Comparison of ENCODE assay signal across 21 cellular contexts in the genomic region with DNA sequence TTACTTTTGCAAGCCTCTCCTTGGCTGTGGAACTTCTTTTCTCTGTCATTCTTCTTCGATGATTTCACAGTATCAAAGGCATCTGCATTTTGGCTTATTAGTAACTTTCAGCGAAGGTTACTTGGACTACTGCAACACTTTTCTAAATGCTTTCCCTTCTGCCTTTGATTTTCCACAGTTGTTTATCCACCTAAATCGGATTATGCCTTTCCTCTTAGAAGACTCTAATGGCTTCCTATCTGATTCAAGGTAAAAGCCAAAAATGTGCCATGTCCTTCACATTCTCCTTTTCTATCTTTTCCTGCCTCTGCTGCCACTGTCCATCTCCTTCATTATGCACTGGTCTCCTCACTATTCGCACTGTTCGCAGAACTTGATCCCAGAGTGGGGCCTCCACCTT.
DNase-seq lines count a peak whose midpoint lies in the region; ATAC-seq, FAIRE-seq and TF ChIP-seq lines count a peak whose summit lies in the region.
"Had no signal": no experiment of that assay in that cellular context is flagged by ENCODE, and none has a peak within 500 bp of the region (broad histone marks: within the 10 kb centered on the region; RNA-seq: fewer than 3 reads in every experiment).

No MANE protein-coding gene starts in this region.

- DNase-seq in H54 (ENCODE audit: insufficient read length, low spot score) (no peak), mesothelial cell of epicardium (ENCODE audit: low spot score in 2 of 2, unreplicated experiment in 2 of 2) (no peak), smooth muscle cell (lab: John Stamatoyannopoulos, UW; ENCODE audit: unreplicated experiment) (no peak), NCI-H510A (lab: John Stamatoyannopoulos, UW) (no peak), mucosa of gallbladder (ENCODE audit: low spot score) (no peak)
- DNase-seq: GOT3, IMR-90, KG1, MM.1S, NCI-H2081, NCI-H2227 treated with DMSO at 0.1 percent for 48 hours, SJCRH30, T-cell had no signal

- H4K20me1 ChIP-seq in smooth muscle cell (ENCODE audit: low read depth): no peaks in the 10 kb centered on the region

- no peaks in the 10 kb centered on the region for H3K27me3 Mint-ChIP-seq in mesothelial cell of epicardium (ENCODE audit: low read depth)
- H3K27me3 Mint-ChIP-seq: B cell, T-cell had no signal

- no peaks in the 10 kb centered on the region for H3K36me3 ChIP-seq in smooth muscle cell (ENCODE audit: low read depth)
- H3K36me3 ChIP-seq: SJCRH30 had no signal

- peak overlapping the region; percentile 59 for H2AFZ ChIP-seq in smooth muscle cell (ENCODE audit: low read depth)

- H3K4me3 Mint-ChIP-seq in mesothelial cell of epicardium: no peak overlapping the region
- H3K4me3 Mint-ChIP-seq: B cell, T-cell had no signal

- no peaks in the 10 kb centered on the region for H3K79me2 ChIP-seq in smooth muscle cell (ENCODE audit: low read depth)

- no peaks in the 10 kb centered on the region for H3K9me3 Mint-ChIP-seq in mesothelial cell of epicardium

- H3K4me3 ChIP-seq in smooth muscle cell: no peak overlapping the region
- H3K4me3 ChIP-seq: A549, GM12878, SJCRH30 had no signal

- FAIRE-seq in H54 (lab: Jason Lieb, UNC): peak; percentile 36
- FAIRE-seq: GM12878 had no signal

- H3K9me3 ChIP-seq in smooth muscle cell (replicated peaks; ENCODE audit: low read depth): no peaks in the 10 kb centered on the region
- H3K9me3 ChIP-seq: A549, SJCRH30 had no signal

- no peak overlapping the region for H3K27ac ChIP-seq in smooth muscle cell (ENCODE audit: low read depth)
- H3K27ac ChIP-seq: A549, C4-2B, SJCRH30 had no signal

- TF ChIP-seq POLR2A in H54 (IDR thresholded peaks at IDR 0.05; ENCODE audit: low read depth, low read length): no peak

- H3K27ac Mint-ChIP-seq in mesothelial cell of epicardium: peak overlapping the region; percentile 4
- H3K27ac Mint-ChIP-seq: B cell, T-cell had no signal

- H3K27me3 ChIP-seq in smooth muscle cell (ENCODE audit: low read depth): no peaks in the 10 kb centered on the region
- H3K27me3 ChIP-seq: SJCRH30 had no signal

- WGBS in smooth muscle cell (ENCODE audit: low lambda C conversion rate): 91% methylated on average over 5 of the region's 5 CpGs

- TF ChIP-seq CTCF in mesothelial cell of epicardium (IDR thresholded peaks at IDR 0.05; ENCODE audit: unreplicated experiment) (no peak), smooth muscle cell (IDR thresholded peaks at IDR 0.05; ENCODE audit: borderline replicate concordance, insufficient read depth, poor library complexity, severe bottlenecking) (no peak)

- H3K4me1 Mint-ChIP-seq in mesothelial cell of epicardium: peaks cover 10% of the 10 kb centered on the region
- H3K4me1 Mint-ChIP-seq: B cell, T-cell had no signal

- no peaks in the 10 kb centered on the region for H3K36me3 Mint-ChIP-seq in mesothelial cell of epicardium
- H3K36me3 Mint-ChIP-seq: T-cell had no signal

- H3F3A ChIP-seq in smooth muscle cell (ENCODE audit: low read depth): no peaks in the 10 kb centered on the region

- H3K4me1 ChIP-seq in smooth muscle cell (ENCODE audit: low read depth): no peaks in the 10 kb centered on the region
- H3K4me1 ChIP-seq: A549 had no signal

- ATAC-seq in SK-N-SH treated with all-trans-retinoic acid at 6 μM for 48 hours (peak; percentile 33), HG03439 (IDR thresholded peaks at IDR 0.05; ENCODE audit: unreplicated experiment) (no peak)
- ATAC-seq: A549, GM12878, HCT116, Right ventricle myocardium inferior, T-cell had no signal

- no peak overlapping the region for H3K4me2 ChIP-seq in smooth muscle cell
- H3K4me2 ChIP-seq: A549 had no signal

- H3K9ac ChIP-seq in smooth muscle cell (ENCODE audit: low read depth): no peak overlapping the region

TF ChIP-seq in SK-N-SH treated with all-trans-retinoic acid at 6 μM for 48 hours, 23 proteins besides CTCF, POLR2A, EP300 and RAD21:
- TF ChIP-seq ISL1 (CRISPR knock-in tag; IDR thresholded peaks at IDR 0.05) (peak; percentile 90), ZFP30 (CRISPR knock-in tag; IDR thresholded peaks at IDR 0.05) (no peak), TCF4 (CRISPR knock-in tag; IDR thresholded peaks at IDR 0.05; ENCODE audit: borderline replicate concordance) (0 out of 2 replicates have a peak, but pooled peaks have one; percentile 39), SNAI2 (CRISPR knock-in tag; IDR thresholded peaks at IDR 0.05) (0 out of 2 replicates have a peak, but pooled peaks have one; percentile 40), GLIS3 (CRISPR knock-in tag; IDR thresholded peaks at IDR 0.05) (no peak), ZNF70 (CRISPR knock-in tag; IDR thresholded peaks at IDR 0.05) (no peak), RARB (CRISPR knock-in tag; IDR thresholded peaks at IDR 0.05) (no peak), TOX (CRISPR knock-in tag; IDR thresholded peaks at IDR 0.05; ENCODE audit: borderline replicate concordance) (no peak), ZNF8 (CRISPR knock-in tag; IDR thresholded peaks at IDR 0.05) (no peak)
- TF ChIP-seq, protein P1, sequence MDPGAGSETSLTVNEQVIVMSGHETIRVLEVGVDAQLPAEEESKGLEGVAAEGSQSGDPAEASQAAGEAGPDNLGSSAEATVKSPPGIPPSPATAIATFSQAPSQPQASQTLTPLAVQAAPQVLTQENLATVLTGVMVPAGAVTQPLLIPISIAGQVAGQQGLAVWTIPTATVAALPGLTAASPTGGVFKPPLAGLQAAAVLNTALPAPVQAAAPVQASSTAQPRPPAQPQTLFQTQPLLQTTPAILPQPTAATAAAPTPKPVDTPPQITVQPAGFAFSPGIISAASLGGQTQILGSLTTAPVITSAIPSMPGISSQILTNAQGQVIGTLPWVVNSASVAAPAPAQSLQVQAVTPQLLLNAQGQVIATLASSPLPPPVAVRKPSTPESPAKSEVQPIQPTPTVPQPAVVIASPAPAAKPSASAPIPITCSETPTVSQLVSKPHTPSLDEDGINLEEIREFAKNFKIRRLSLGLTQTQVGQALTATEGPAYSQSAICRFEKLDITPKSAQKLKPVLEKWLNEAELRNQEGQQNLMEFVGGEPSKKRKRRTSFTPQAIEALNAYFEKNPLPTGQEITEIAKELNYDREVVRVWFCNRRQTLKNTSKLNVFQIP (CRISPR knock-in tag; IDR thresholded peaks at IDR 0.05; ENCODE audit: borderline replicate concordance, low read depth): no peak
- TF ChIP-seq, protein P2, sequence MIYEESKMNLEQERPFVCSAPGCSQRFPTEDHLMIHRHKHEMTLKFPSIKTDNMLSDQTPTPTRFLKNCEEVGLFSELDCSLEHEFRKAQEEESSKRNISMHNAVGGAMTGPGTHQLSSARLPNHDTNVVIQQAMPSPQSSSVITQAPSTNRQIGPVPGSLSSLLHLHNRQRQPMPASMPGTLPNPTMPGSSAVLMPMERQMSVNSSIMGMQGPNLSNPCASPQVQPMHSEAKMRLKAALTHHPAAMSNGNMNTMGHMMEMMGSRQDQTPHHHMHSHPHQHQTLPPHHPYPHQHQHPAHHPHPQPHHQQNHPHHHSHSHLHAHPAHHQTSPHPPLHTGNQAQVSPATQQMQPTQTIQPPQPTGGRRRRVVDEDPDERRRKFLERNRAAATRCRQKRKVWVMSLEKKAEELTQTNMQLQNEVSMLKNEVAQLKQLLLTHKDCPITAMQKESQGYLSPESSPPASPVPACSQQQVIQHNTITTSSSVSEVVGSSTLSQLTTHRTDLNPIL (CRISPR knock-in tag; IDR thresholded peaks at IDR 0.05; ENCODE audit: low read depth): peak; percentile 35; the same call in 1 of the 2 replicates
